Comparison of ENCODE assay signal across 1 cellular context in the genomic region with DNA sequence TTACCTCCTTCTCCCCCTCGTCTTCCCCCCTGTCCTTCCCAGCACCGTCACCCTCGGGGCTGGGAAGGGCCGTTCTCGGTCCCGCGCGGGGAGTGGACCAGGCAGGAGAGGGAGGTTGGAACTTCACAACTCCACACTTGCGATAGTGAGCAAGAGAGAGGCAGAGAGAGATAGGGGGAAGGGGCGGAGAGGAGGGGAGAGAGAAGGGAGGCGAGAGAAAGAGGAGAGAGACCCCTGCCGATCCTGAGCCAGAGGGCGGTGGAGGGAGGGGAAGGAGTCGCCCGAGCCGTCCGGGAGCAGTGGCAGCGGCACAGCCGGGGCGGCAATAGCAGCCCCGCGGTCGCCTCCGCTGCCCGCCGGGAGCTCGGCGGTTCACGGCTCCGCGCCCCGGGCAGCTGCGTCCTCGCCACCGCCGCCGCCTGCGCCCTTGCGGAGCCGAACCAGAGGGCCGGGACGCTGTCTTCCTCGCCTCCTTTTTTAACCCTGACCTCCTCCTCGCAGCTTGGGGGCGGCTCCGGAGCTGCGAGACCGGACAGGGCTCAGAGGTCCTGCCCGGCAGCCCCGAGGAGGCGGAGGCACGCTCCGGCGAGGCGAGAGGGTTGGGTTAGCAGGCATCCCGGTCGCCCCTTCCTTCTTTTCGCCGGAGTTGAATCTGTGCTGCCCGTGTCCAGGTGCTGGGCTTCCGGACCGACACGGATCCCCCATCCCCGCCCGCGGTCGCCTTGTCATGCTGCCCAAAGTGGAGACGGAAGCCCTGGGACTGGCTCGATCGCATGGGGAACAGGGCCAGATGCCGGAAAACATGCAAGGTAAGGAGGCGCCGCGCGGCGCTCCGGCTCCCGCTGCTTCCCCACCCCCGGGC.
TF ChIP-seq lines count a peak whose summit lies in the region.

No MANE protein-coding gene starts in this region.

TF ChIP-seq in H1, 55 proteins besides CTCF, POLR2A, EP300 and RAD21:
- TF ChIP-seq SIN3A (conservative IDR thresholded peaks at IDR 0.05 in 1 of 2, IDR thresholded peaks at IDR 0.05 in 1 of 2; ENCODE audit: low read depth in 1 of 2, low read length in 2 of 2): peak in 1 of 2 experiments; percentile 45; a peak in 1 of 4 replicates
- no peak for TF ChIP-seq CBX5 (IDR thresholded peaks at IDR 0.05; ENCODE audit: low read depth, low read length)
- TF ChIP-seq HDAC2 (IDR thresholded peaks at IDR 0.05; ENCODE audit: borderline replicate concordance in 1 of 2, low read depth in 2 of 2, low read length in 2 of 2): 0 out of 4 replicates have a peak, but pooled peaks have one; percentile 68 to 76
- TF ChIP-seq POU5F1 (IDR thresholded peaks at IDR 0.05; ENCODE audit: low read depth, low read length): no peak
- no peak for TF ChIP-seq KDM5A (IDR thresholded peaks at IDR 0.05; ENCODE audit: low read length)
- peak; percentile 98 for TF ChIP-seq RBBP5 (IDR thresholded peaks at IDR 0.05; ENCODE audit: borderline replicate concordance, low read depth, low read length)
- no peak for TF ChIP-seq JUN (IDR thresholded peaks at IDR 0.05; ENCODE audit: low read depth, low read length)
- no peak for TF ChIP-seq EZH2 (IDR thresholded peaks at IDR 0.05; ENCODE audit: low read depth, low read length, severe bottlenecking)
- TF ChIP-seq CTBP2 (IDR thresholded peaks at IDR 0.05; ENCODE audit: borderline replicate concordance, insufficient read depth, insufficient read length, low read length): peak; percentile 96
- TF ChIP-seq EGR1 (IDR thresholded peaks at IDR 0.05; ENCODE audit: borderline replicate concordance, low read depth, low read length): peak; percentile 73
- TF ChIP-seq MAFK (IDR thresholded peaks at IDR 0.05; ENCODE audit: low read depth, low read length): no peak
- TF ChIP-seq, protein P1, sequence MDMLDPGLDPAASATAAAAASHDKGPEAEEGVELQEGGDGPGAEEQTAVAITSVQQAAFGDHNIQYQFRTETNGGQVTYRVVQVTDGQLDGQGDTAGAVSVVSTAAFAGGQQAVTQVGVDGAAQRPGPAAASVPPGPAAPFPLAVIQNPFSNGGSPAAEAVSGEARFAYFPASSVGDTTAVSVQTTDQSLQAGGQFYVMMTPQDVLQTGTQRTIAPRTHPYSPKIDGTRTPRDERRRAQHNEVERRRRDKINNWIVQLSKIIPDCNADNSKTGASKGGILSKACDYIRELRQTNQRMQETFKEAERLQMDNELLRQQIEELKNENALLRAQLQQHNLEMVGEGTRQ (IDR thresholded peaks at IDR 0.05; ENCODE audit: low read length): no peak
- no peak for TF ChIP-seq CHD2 (IDR thresholded peaks at IDR 0.05; ENCODE audit: low read length)
- TF ChIP-seq SAP30 (IDR thresholded peaks at IDR 0.05; ENCODE audit: insufficient read depth, insufficient replicate concordance, low read length): no peak
- no peak for TF ChIP-seq CBX8 (IDR thresholded peaks at IDR 0.05; ENCODE audit: borderline replicate concordance, low read depth, low read length)
- TF ChIP-seq ATF2 (IDR thresholded peaks at IDR 0.05; ENCODE audit: low read length): no peak
- no peak for TF ChIP-seq GTF2F1 (IDR thresholded peaks at IDR 0.05; ENCODE audit: borderline replicate concordance, low read depth, low read length)
- TF ChIP-seq TAF1 (IDR thresholded peaks at IDR 0.05; ENCODE audit: low read depth, low read length): no peak
- TF ChIP-seq RXRA (IDR thresholded peaks at IDR 0.05; ENCODE audit: insufficient read depth, low read depth, low read length): 0 out of 2 replicates have a peak, but pooled peaks have one; percentile 1
- peak; percentile 74; the same call in 1 of the 2 replicates for TF ChIP-seq KDM1A (IDR thresholded peaks at IDR 0.05; ENCODE audit: borderline replicate concordance, low read length)
- TF ChIP-seq SUZ12 (IDR thresholded peaks at IDR 0.05; ENCODE audit: low read length): peak; percentile 76
- peak in 1 of 2 experiments; percentile 22 for TF ChIP-seq BCL11A (IDR thresholded peaks at IDR 0.05; ENCODE audit: low read depth in 2 of 2, low read length in 2 of 2)
- TF ChIP-seq, protein P2, sequence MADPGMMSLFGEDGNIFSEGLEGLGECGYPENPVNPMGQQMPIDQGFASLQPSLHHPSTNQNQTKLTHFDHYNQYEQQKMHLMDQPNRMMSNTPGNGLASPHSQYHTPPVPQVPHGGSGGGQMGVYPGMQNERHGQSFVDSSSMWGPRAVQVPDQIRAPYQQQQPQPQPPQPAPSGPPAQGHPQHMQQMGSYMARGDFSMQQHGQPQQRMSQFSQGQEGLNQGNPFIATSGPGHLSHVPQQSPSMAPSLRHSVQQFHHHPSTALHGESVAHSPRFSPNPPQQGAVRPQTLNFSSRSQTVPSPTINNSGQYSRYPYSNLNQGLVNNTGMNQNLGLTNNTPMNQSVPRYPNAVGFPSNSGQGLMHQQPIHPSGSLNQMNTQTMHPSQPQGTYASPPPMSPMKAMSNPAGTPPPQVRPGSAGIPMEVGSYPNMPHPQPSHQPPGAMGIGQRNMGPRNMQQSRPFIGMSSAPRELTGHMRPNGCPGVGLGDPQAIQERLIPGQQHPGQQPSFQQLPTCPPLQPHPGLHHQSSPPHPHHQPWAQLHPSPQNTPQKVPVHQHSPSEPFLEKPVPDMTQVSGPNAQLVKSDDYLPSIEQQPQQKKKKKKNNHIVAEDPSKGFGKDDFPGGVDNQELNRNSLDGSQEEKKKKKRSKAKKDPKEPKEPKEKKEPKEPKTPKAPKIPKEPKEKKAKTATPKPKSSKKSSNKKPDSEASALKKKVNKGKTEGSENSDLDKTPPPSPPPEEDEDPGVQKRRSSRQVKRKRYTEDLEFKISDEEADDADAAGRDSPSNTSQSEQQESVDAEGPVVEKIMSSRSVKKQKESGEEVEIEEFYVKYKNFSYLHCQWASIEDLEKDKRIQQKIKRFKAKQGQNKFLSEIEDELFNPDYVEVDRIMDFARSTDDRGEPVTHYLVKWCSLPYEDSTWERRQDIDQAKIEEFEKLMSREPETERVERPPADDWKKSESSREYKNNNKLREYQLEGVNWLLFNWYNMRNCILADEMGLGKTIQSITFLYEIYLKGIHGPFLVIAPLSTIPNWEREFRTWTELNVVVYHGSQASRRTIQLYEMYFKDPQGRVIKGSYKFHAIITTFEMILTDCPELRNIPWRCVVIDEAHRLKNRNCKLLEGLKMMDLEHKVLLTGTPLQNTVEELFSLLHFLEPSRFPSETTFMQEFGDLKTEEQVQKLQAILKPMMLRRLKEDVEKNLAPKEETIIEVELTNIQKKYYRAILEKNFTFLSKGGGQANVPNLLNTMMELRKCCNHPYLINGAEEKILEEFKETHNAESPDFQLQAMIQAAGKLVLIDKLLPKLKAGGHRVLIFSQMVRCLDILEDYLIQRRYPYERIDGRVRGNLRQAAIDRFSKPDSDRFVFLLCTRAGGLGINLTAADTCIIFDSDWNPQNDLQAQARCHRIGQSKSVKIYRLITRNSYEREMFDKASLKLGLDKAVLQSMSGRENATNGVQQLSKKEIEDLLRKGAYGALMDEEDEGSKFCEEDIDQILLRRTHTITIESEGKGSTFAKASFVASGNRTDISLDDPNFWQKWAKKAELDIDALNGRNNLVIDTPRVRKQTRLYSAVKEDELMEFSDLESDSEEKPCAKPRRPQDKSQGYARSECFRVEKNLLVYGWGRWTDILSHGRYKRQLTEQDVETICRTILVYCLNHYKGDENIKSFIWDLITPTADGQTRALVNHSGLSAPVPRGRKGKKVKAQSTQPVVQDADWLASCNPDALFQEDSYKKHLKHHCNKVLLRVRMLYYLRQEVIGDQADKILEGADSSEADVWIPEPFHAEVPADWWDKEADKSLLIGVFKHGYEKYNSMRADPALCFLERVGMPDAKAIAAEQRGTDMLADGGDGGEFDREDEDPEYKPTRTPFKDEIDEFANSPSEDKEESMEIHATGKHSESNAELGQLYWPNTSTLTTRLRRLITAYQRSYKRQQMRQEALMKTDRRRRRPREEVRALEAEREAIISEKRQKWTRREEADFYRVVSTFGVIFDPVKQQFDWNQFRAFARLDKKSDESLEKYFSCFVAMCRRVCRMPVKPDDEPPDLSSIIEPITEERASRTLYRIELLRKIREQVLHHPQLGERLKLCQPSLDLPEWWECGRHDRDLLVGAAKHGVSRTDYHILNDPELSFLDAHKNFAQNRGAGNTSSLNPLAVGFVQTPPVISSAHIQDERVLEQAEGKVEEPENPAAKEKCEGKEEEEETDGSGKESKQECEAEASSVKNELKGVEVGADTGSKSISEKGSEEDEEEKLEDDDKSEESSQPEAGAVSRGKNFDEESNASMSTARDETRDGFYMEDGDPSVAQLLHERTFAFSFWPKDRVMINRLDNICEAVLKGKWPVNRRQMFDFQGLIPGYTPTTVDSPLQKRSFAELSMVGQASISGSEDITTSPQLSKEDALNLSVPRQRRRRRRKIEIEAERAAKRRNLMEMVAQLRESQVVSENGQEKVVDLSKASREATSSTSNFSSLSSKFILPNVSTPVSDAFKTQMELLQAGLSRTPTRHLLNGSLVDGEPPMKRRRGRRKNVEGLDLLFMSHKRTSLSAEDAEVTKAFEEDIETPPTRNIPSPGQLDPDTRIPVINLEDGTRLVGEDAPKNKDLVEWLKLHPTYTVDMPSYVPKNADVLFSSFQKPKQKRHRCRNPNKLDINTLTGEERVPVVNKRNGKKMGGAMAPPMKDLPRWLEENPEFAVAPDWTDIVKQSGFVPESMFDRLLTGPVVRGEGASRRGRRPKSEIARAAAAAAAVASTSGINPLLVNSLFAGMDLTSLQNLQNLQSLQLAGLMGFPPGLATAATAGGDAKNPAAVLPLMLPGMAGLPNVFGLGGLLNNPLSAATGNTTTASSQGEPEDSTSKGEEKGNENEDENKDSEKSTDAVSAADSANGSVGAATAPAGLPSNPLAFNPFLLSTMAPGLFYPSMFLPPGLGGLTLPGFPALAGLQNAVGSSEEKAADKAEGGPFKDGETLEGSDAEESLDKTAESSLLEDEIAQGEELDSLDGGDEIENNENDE (IDR thresholded peaks at IDR 0.05; ENCODE audit: insufficient replicate concordance, low read length): no peak
- TF ChIP-seq ASH2L (IDR thresholded peaks at IDR 0.05; ENCODE audit: low read length): peak; percentile 99
- no peak for TF ChIP-seq NANOG (IDR thresholded peaks at IDR 0.05; ENCODE audit: insufficient read depth, low read depth, low read length, poor library complexity, severe bottlenecking)
- TF ChIP-seq SP2 (IDR thresholded peaks at IDR 0.05; ENCODE audit: low read length): no peak
- peak; percentile 72 for TF ChIP-seq RNF2 (IDR thresholded peaks at IDR 0.05; ENCODE audit: borderline replicate concordance, low read depth, low read length, missing control alignments, poor library complexity, severe bottlenecking)
- 0 out of 2 replicates have a peak, but pooled peaks have one; percentile 15 for TF ChIP-seq PHF8 (conservative IDR thresholded peaks at IDR 0.05; ENCODE audit: low read depth, low read length)
- TF ChIP-seq KDM4A (IDR thresholded peaks at IDR 0.05; ENCODE audit: low read depth, low read length, severe bottlenecking): peak; percentile 73
- TF ChIP-seq GABPA (IDR thresholded peaks at IDR 0.05; ENCODE audit: borderline replicate concordance, insufficient read depth, low read length): no peak
- no peak; the same call in 1 of the 2 replicates for TF ChIP-seq CREB1 (IDR thresholded peaks at IDR 0.05)
- no peak for TF ChIP-seq NRF1 (IDR thresholded peaks at IDR 0.05; ENCODE audit: low read depth, low read length)
- 0 out of 2 replicates have a peak, but pooled peaks have one; percentile 5 for TF ChIP-seq YY1 (IDR thresholded peaks at IDR 0.05; ENCODE audit: low read depth, low read length)
- TF ChIP-seq, protein P3, sequence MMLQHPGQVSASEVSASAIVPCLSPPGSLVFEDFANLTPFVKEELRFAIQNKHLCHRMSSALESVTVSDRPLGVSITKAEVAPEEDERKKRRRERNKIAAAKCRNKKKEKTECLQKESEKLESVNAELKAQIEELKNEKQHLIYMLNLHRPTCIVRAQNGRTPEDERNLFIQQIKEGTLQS (IDR thresholded peaks at IDR 0.05; ENCODE audit: insufficient read depth, low read depth, low read length): no peak
TF ChIP-seq in H1: peak in this region for 14.
